ENCODE assay signal across 24 cellular contexts in genomic region chr11:36976740-36977139, GRCh38.
A peak's percentile ranks its signal among the peaks of the same experiment; 100 is the strongest.
DNase-seq lines count a peak whose midpoint lies in the region; ATAC-seq and TF ChIP-seq lines count a peak whose summit lies in the region.
"Had no signal": no experiment of that assay in that cellular context is flagged by ENCODE, and none has a peak within 500 bp of the region (broad histone marks: within the 10 kb centered on the region; RNA-seq: fewer than 3 reads in every experiment).

No MANE protein-coding gene starts in this region.

- H3K27ac ChIP-seq in right atrium auricular region (no peak overlapping the region), left ventricle myocardium inferior (replicated peaks) (peak overlapping the region; percentile 5), foreskin keratinocyte (no peak overlapping the region)
- H3K27ac ChIP-seq: A549; BLaER1 treated with 17β-estradiol and CSF1 and Interleukin-3, amounts not matched to agents 10 nM and 100 nM had no signal

- H3K9me3 Mint-ChIP-seq in T-cell: peaks cover 8 to 14% (median 10%) of the 10 kb centered on the region in 3 donors

- H3K4me1 ChIP-seq in right atrium auricular region: no peaks in the 10 kb centered on the region
- H3K4me1 ChIP-seq in left ventricle myocardium inferior: no peaks in the 10 kb centered on the region
- H3K4me1 ChIP-seq in neuron (ENCODE audit: insufficient read depth, low read length): no peaks in the 10 kb centered on the region
- H3K4me1 ChIP-seq in foreskin keratinocyte: no peaks in the 10 kb centered on the region
- H3K4me1 ChIP-seq: A549; BE2C; BLaER1 treated with 17β-estradiol and CSF1 and Interleukin-3, amounts not matched to agents 10 nM and 100 nM had no signal

- POLR2A ChIA-PET in T-cell (lab: Charles Lee): no interaction called here

- H3K4me3 ChIP-seq in right atrium auricular region: no peak overlapping the region
- no peak overlapping the region for H3K4me3 ChIP-seq in left ventricle myocardium inferior
- no peak overlapping the region for H3K4me3 ChIP-seq in neuron (ENCODE audit: low read length)
- H3K4me3 ChIP-seq: A549; BLaER1 treated with 17β-estradiol and CSF1 and Interleukin-3, amounts not matched to agents 10 nM and 100 nM; GM12878; HAP-1 had no signal

- H3K27me3 ChIP-seq in right atrium auricular region: no peaks in the 10 kb centered on the region
- no peaks in the 10 kb centered on the region for H3K27me3 ChIP-seq in left ventricle myocardium inferior (ENCODE audit: low read depth)
- H3K27me3 ChIP-seq in neuron (ENCODE audit: insufficient read depth, low read length): no peaks in the 10 kb centered on the region
- H3K27me3 ChIP-seq in foreskin keratinocyte: no peaks in the 10 kb centered on the region
- H3K27me3 ChIP-seq: BE2C; BLaER1 treated with 17β-estradiol and CSF1 and Interleukin-3, amounts not matched to agents 10 nM and 100 nM had no signal

- CTCF ChIA-PET in T-cell (lab: Charles Lee): interaction anchor here in 1 of 2 donors (1.2 kb wide), 1 partner anchor 11 kb away, joined by 3 read pairs; no protein-coding TSS in a partner anchor

- peak overlapping the region; percentile 36 for H2AFZ ChIP-seq in neuron (ENCODE audit: low read depth, low read length)

- peak; percentile 76 for DNase-seq in Right ventricle myocardium superior
- DNase-seq in right atrium auricular region (ENCODE audit: low spot score): no peak
- DNase-seq in left ventricle myocardium inferior: peak; percentile 70
- no peak for DNase-seq in T-cell
- DNase-seq in T-helper 1 cell: no peak
- DNase-seq in foreskin keratinocyte: no peak
- DNase-seq: 8988T; ACHN; AML-193; BE2C; CD4-positive, alpha-beta T cell; CD8-positive, alpha-beta memory T cell; DMS 273 treated with DMSO at 0.1 percent for 48 hours; DMS79; EL; GDM1; GOT3; HFFc6 had no signal

- no peak overlapping the region for H3K27ac Mint-ChIP-seq in T-cell
- H3K27ac Mint-ChIP-seq: CD14-positive monocyte; CD4-positive, alpha-beta T cell; CD8-positive, alpha-beta memory T cell; HFFc6 had no signal

- no peaks in the 10 kb centered on the region for H3K36me3 ChIP-seq in right atrium auricular region
- H3K36me3 ChIP-seq in left ventricle myocardium inferior: no peaks in the 10 kb centered on the region
- H3K36me3 ChIP-seq in neuron (ENCODE audit: insufficient read depth, low read length): no peaks in the 10 kb centered on the region
- H3K36me3 ChIP-seq: BE2C; BLaER1 treated with 17β-estradiol and CSF1 and Interleukin-3, amounts not matched to agents 10 nM and 100 nM; HAP-1 had no signal

- H3K27me3 Mint-ChIP-seq in T-cell: no peaks in the 10 kb centered on the region
- H3K27me3 Mint-ChIP-seq: CD4-positive, alpha-beta T cell; CD8-positive, alpha-beta memory T cell had no signal

- intact Hi-C loops in Right ventricle myocardium superior (cut with DNase I): no loop called here
- intact Hi-C loops in left ventricle myocardium inferior (cut with micrococcal nuclease): no loop called here

- ATAC-seq in Right ventricle myocardium superior (ENCODE audit: poor library complexity) (peak; percentile 91), T-cell (replicated peaks in 1 of 4) (no peak), foreskin keratinocyte (no peak)
- ATAC-seq: A549, GM12878 had no signal

- no peaks in the 10 kb centered on the region for H3K4me1 Mint-ChIP-seq in T-cell
- H3K4me1 Mint-ChIP-seq: CD14-positive monocyte; CD8-positive, alpha-beta memory T cell had no signal

- no peaks in the 10 kb centered on the region for H3K9me3 ChIP-seq in right atrium auricular region
- peaks cover 24% of the 10 kb centered on the region for H3K9me3 ChIP-seq in left ventricle myocardium inferior (replicated peaks)
- H3K9me3 ChIP-seq in neuron (ENCODE audit: low read length): no peaks in the 10 kb centered on the region
- H3K9me3 ChIP-seq: BE2C had no signal

- no peak for TF ChIP-seq CTCF in right atrium auricular region (IDR thresholded peaks at IDR 0.05)
- TF ChIP-seq CTCF in left ventricle myocardium inferior (IDR thresholded peaks at IDR 0.05; ENCODE audit: borderline replicate concordance): no peak
- TF ChIP-seq CTCF in foreskin keratinocyte (conservative IDR thresholded peaks at IDR 0.05): no peak

- H3K36me3 Mint-ChIP-seq in T-cell: no peaks in the 10 kb centered on the region
- H3K36me3 Mint-ChIP-seq: CD14-positive monocyte had no signal

- H3K4me3 Mint-ChIP-seq in T-cell: no peak overlapping the region
- H3K4me3 Mint-ChIP-seq: CD14-positive monocyte; CD4-positive, alpha-beta T cell; CD8-positive, alpha-beta memory T cell; HFFc6 had no signal

Comparison
In these comparisons a context has a peak if more than half of its experiments do, and no peak if none do; other contexts are left out.
1. DNase-seq: peak in Right ventricle myocardium superior (single experiment) and left ventricle myocardium inferior (single experiment); none in right atrium auricular region (single experiment), T-cell (0 of 34), T-helper 1 cell (0 of 5) and foreskin keratinocyte (0 of 2).